In genomic region chr6:166651408-166651807, GRCh38 we compare ENCODE assay signal across 21 cellular contexts.
"Had no signal": no experiment of that assay in that cellular context is flagged by ENCODE, and none has a peak within 500 bp of the region (broad histone marks: within the 10 kb centered on the region; RNA-seq: fewer than 3 reads in every experiment).

No MANE protein-coding gene starts in this region.

- H3K4me3 Mint-ChIP-seq: immature natural killer cell; naive thymus-derived CD8-positive, alpha-beta T cell; nephron progenitor cell; stimulated activated naive CD8-positive, alpha-beta T cell treated with anti-CD3 and anti-CD28 coated beads, Interleukin-15, amount 100 ng/mL, for 72 hours; type B pancreatic cell had no signal

- H3K4me2 ChIP-seq: smooth muscle cell had no signal

- H3K36me3 ChIP-seq: lower lobe of right lung, prostate gland, right atrium auricular region, suprapubic skin, thyroid gland had no signal

- H3K27ac Mint-ChIP-seq: immature natural killer cell; naive thymus-derived CD8-positive, alpha-beta T cell; nephron progenitor cell; stimulated activated naive CD8-positive, alpha-beta T cell treated with anti-CD3 and anti-CD28 coated beads, Interleukin-15, amount 100 ng/mL, for 72 hours; type B pancreatic cell had no signal

- H3K4me1 ChIP-seq: lower lobe of right lung, prostate gland, suprapubic skin had no signal

- H3K9me3 ChIP-seq: lower lobe of right lung, prostate gland, right atrium auricular region, suprapubic skin, thyroid gland had no signal

- DNase-seq: cortex of kidney; effector CD4-positive, alpha-beta T cell; hypothalamus; immature natural killer cell; left ventricle myocardium superior; lower lobe of right lung; naive thymus-derived CD8-positive, alpha-beta T cell; nephron progenitor cell; stimulated activated CD4-positive, alpha-beta T cell treated with anti-CD3 and anti-CD28 coated beads, Interleukin-12 subunit alpha, Interleukin-12 subunit beta, amount 100 ng/mL, for 4 hours; stimulated activated CD4-positive, alpha-beta T cell treated with anti-CD3 and anti-CD28 coated beads, Interleukin-1b, Interleukin-23, amount 100 ng/mL, for 48 hours; stimulated activated CD4-positive, alpha-beta T cell treated with anti-CD3 and anti-CD28 coated beads, Interleukin-4, amount 100 ng/mL, for 1 hour; stimulated activated CD8-positive, alpha-beta memory T cell treated with anti-CD3 and anti-CD28 coated beads, Interleukin-4, amount 100 ng/mL, for 48 hours; stimulated activated naive CD4-positive, alpha-beta T cell; stimulated activated naive CD8-positive, alpha-beta T cell treated with anti-CD3 and anti-CD28 coated beads, Interleukin-15, amount 100 ng/mL, for 72 hours; thyroid gland had no signal

- H3K27ac ChIP-seq: lower lobe of right lung, prostate gland, right atrium auricular region, suprapubic skin, thyroid gland had no signal

- ATAC-seq: left ventricle myocardium superior; lower lobe of right lung; naive thymus-derived CD8-positive, alpha-beta T cell; sciatic nerve; stimulated activated naive CD8-positive, alpha-beta T cell treated with anti-CD3 and anti-CD28 coated beads, Interleukin-15, amount 100 ng/mL, for 72 hours had no signal

- H3K4me3 ChIP-seq: lower lobe of right lung, prostate gland, right atrium auricular region, smooth muscle cell, suprapubic skin, thyroid gland had no signal

- H3K27me3 Mint-ChIP-seq: stimulated activated naive CD8-positive, alpha-beta T cell treated with anti-CD3 and anti-CD28 coated beads, Interleukin-15, amount 100 ng/mL, for 72 hours had no signal

- H3K4me1 Mint-ChIP-seq: immature natural killer cell, nephron progenitor cell had no signal

- H3K27me3 ChIP-seq: right atrium auricular region, thyroid gland had no signal

- H3K36me3 Mint-ChIP-seq: immature natural killer cell; naive thymus-derived CD8-positive, alpha-beta T cell; type B pancreatic cell had no signal

- H3K9me3 Mint-ChIP-seq: immature natural killer cell; naive thymus-derived CD8-positive, alpha-beta T cell; nephron progenitor cell; stimulated activated naive CD8-positive, alpha-beta T cell treated with anti-CD3 and anti-CD28 coated beads, Interleukin-15, amount 100 ng/mL, for 72 hours; type B pancreatic cell had no signal
